2 cellular contexts compared by ENCODE assay signal in the genomic region with DNA sequence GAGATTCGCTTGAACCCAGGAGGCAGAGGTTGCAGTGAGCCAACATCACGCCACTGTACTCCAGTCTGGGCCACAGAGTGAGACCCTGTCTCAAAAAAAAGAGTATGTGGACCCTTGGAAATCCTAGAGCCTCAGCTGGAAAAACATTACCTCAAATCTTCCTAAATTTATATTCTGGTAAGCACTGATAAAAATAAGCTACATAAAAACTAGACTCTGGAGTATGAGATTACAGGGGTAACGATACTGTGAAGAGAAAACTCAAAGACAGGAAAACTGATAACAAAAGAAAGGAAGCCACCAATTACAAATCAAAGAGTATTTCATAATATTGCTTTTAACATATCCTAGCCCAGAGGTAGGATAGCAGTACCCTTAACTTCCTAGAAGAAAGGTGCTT.
TF ChIP-seq lines count a peak whose summit lies in the region.

No MANE protein-coding gene starts in this region.

TF ChIP-seq in K562, 482 proteins besides CTCF, POLR2A, EP300 and RAD21:
- TF ChIP-seq TCF3 (CRISPR knock-in tag; IDR thresholded peaks at IDR 0.05) = peak; percentile 37
- peak; percentile 62 for TF ChIP-seq ARID1B (IDR thresholded peaks at IDR 0.05)
- TF ChIP-seq CHD2 (IDR thresholded peaks at IDR 0.05; ENCODE audit: low read depth, low read length) = no peak
- peak; percentile 44 for TF ChIP-seq CBFA2T2 (conservative IDR thresholded peaks at IDR 0.05)
- peak; percentile 72 for TF ChIP-seq CBFA2T3 (IDR thresholded peaks at IDR 0.05)
- peak; percentile 42 for TF ChIP-seq TEAD4 (IDR thresholded peaks at IDR 0.05; ENCODE audit: low read length)
- no peak for TF ChIP-seq TEAD4 (CRISPR knock-in tag; IDR thresholded peaks at IDR 0.05; ENCODE audit: borderline replicate concordance)
- no peak for TF ChIP-seq SRF (CRISPR knock-in tag; IDR thresholded peaks at IDR 0.05)
- no peak for TF ChIP-seq ZNF24 (IDR thresholded peaks at IDR 0.05)
- peak; percentile 59 for TF ChIP-seq TAL1 (IDR thresholded peaks at IDR 0.05)
- TF ChIP-seq NCOR1 (IDR thresholded peaks at IDR 0.05) = peak; percentile 27; the same call in 1 of the 2 replicates
- TF ChIP-seq DPF2 (IDR thresholded peaks at IDR 0.05) = 0 out of 2 replicates have a peak, but pooled peaks have one; percentile 23

TF ChIP-seq in SK-N-SH, 30 proteins besides CTCF, POLR2A, EP300 and RAD21:
- TF ChIP-seq FOSL2 (IDR thresholded peaks at IDR 0.05; ENCODE audit: borderline replicate concordance, low read depth) (no peak), MEF2A (IDR thresholded peaks at IDR 0.05; ENCODE audit: borderline replicate concordance, low read depth) (no peak), FOXM1 (IDR thresholded peaks at IDR 0.05; ENCODE audit: low read depth) (no peak), EZH2phosphoT487 (IDR thresholded peaks at IDR 0.05; ENCODE audit: borderline replicate concordance, low read depth) (no peak), NRF1 (IDR thresholded peaks at IDR 0.05; ENCODE audit: low read depth, low read length) (no peak), FOXJ3 (CRISPR knock-in tag; IDR thresholded peaks at IDR 0.05) (no peak), RFX5 (IDR thresholded peaks at IDR 0.05; ENCODE audit: low read length) (no peak), ELF1 (IDR thresholded peaks at IDR 0.05) (no peak), GABPA (IDR thresholded peaks at IDR 0.05; ENCODE audit: low read depth) (no peak), SIN3A (IDR thresholded peaks at IDR 0.05; ENCODE audit: borderline replicate concordance, low read depth, low read length) (no peak)
- TF ChIP-seq, protein P1, sequence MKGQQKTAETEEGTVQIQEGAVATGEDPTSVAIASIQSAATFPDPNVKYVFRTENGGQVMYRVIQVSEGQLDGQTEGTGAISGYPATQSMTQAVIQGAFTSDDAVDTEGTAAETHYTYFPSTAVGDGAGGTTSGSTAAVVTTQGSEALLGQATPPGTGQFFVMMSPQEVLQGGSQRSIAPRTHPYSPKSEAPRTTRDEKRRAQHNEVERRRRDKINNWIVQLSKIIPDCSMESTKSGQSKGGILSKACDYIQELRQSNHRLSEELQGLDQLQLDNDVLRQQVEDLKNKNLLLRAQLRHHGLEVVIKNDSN (IDR thresholded peaks at IDR 0.05; ENCODE audit: borderline replicate concordance, low read depth) = no peak
- TF ChIP-seq, protein P2, sequence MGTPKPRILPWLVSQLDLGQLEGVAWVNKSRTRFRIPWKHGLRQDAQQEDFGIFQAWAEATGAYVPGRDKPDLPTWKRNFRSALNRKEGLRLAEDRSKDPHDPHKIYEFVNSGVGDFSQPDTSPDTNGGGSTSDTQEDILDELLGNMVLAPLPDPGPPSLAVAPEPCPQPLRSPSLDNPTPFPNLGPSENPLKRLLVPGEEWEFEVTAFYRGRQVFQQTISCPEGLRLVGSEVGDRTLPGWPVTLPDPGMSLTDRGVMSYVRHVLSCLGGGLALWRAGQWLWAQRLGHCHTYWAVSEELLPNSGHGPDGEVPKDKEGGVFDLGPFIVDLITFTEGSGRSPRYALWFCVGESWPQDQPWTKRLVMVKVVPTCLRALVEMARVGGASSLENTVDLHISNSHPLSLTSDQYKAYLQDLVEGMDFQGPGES (IDR thresholded peaks at IDR 0.05; ENCODE audit: low read depth, low read length) = no peak
- TF ChIP-seq, protein P3, sequence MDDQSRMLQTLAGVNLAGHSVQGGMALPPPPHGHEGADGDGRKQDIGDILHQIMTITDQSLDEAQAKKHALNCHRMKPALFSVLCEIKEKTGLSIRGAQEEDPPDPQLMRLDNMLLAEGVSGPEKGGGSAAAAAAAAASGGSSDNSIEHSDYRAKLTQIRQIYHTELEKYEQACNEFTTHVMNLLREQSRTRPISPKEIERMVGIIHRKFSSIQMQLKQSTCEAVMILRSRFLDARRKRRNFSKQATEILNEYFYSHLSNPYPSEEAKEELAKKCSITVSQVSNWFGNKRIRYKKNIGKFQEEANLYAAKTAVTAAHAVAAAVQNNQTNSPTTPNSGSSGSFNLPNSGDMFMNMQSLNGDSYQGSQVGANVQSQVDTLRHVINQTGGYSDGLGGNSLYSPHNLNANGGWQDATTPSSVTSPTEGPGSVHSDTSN (IDR thresholded peaks at IDR 0.05) = no peak
- TF ChIP-seq, protein P4, sequence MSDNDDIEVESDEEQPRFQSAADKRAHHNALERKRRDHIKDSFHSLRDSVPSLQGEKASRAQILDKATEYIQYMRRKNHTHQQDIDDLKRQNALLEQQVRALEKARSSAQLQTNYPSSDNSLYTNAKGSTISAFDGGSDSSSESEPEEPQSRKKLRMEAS (IDR thresholded peaks at IDR 0.05; ENCODE audit: low read depth) = no peak
- TF ChIP-seq, protein P5, sequence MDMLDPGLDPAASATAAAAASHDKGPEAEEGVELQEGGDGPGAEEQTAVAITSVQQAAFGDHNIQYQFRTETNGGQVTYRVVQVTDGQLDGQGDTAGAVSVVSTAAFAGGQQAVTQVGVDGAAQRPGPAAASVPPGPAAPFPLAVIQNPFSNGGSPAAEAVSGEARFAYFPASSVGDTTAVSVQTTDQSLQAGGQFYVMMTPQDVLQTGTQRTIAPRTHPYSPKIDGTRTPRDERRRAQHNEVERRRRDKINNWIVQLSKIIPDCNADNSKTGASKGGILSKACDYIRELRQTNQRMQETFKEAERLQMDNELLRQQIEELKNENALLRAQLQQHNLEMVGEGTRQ (IDR thresholded peaks at IDR 0.05; ENCODE audit: borderline replicate concordance, low read depth, low read length) = no peak
